Comparison of ENCODE assay signal across 10 cellular contexts in the genomic region with DNA sequence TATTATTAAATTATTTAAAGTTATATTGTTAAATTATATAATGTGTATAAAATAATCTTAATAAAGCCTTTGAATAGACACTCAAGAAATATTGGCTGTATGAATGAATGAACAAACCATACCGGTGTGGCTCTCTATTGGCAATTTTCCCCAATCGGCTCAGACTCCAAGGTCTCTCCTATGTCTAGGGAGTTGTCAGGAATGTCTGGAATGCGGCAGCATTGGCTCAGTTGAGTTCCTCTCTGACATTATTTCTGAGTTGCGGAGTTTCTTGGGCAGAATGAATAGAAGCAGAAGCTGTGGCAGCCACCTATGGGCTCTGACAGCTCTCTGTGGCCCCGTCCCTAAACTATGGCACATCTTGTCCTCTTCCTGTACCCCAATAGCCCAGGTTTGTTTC.
DNase-seq lines count a peak whose midpoint lies in the region; ATAC-seq and TF ChIP-seq lines count a peak whose summit lies in the region.
"Had no signal": no experiment of that assay in that cellular context is flagged by ENCODE, and none has a peak within 500 bp of the region (broad histone marks: within the 10 kb centered on the region; RNA-seq: fewer than 3 reads in every experiment).

No MANE protein-coding gene starts in this region.

- no peaks in the 10 kb centered on the region for H3K27me3 Mint-ChIP-seq in progenitor cell of endocrine pancreas

- H3K4me3 ChIP-seq in esophagus muscularis mucosa, result no peak overlapping the region

- no peaks in the 10 kb centered on the region for H3K9me3 Mint-ChIP-seq in progenitor cell of endocrine pancreas (ENCODE audit: low read depth)
- H3K9me3 Mint-ChIP-seq: activated naive CD8-positive, alpha-beta T cell treated with anti-CD3 and anti-CD28 coated beads, Interleukin-2, amount 10 ng/mL, durations not matched to agents 7 days and 5 days had no signal

- TF ChIP-seq CTCF in progenitor cell of endocrine pancreas (IDR thresholded peaks at IDR 0.05; ENCODE audit: unreplicated experiment), result no peak
- no peak for TF ChIP-seq CTCF in esophagus muscularis mucosa (IDR thresholded peaks at IDR 0.05)

- H3K27ac ChIP-seq in esophagus muscularis mucosa (replicated peaks in 1 of 4), result no peak overlapping the region

- in situ Hi-C loops in SK-MEL-5 (cut with HindIII; ENCODE audit: low pct_unique_long_range_greater_than_20kb, low sequenced_read_pairs), result no loop called here

- TF ChIP-seq POLR2A in esophagus muscularis mucosa (IDR thresholded peaks at IDR 0.05; ENCODE audit: low read depth), result no peak

- DNase-seq in ELF-1 (ENCODE audit: low read depth, low spot score), result peak; percentile 65
- DNase-seq in SK-MEL-5 (ENCODE audit: low read depth, low spot score), result peak; percentile 16
- no peak for DNase-seq in Right ventricle myocardium superior
- no peak for DNase-seq in progenitor cell of endocrine pancreas (ENCODE audit: low spot score, unreplicated experiment)
- DNase-seq in activated naive CD4-positive, alpha-beta T cell treated with anti-CD3 and anti-CD28 coated beads, Interleukin-2, amount 50 U/mL, for 16 hours, result no peak
- DNase-seq in esophagus muscularis mucosa (ENCODE audit: extremely low spot score), result no peak
- DNase-seq in stimulated activated CD4-positive, alpha-beta T cell treated with anti-CD3 and anti-CD28 coated beads, Interleukin-4, amount 100 ng/mL, for 1 hour, result no peak
- DNase-seq: activated naive CD8-positive, alpha-beta T cell treated with anti-CD3 and anti-CD28 coated beads, Interleukin-2, amount 10 ng/mL, durations not matched to agents 7 days and 5 days; hypothalamus had no signal

- 36% methylated on average over 5 of the region's 5 CpGs for WGBS in esophagus muscularis mucosa

- H3K4me1 ChIP-seq in esophagus muscularis mucosa, result peaks cover 9 to 32% (median 17%) of the 10 kb centered on the region in 4 donors

- H3K36me3 ChIP-seq in esophagus muscularis mucosa, result no peaks in the 10 kb centered on the region

- no peaks in the 10 kb centered on the region for H3K36me3 Mint-ChIP-seq in progenitor cell of endocrine pancreas (ENCODE audit: insufficient read depth)

- no peak for TF ChIP-seq EP300 in esophagus muscularis mucosa (IDR thresholded peaks at IDR 0.05)

- intact Hi-C loops in Right ventricle myocardium superior (cut with DNase I) (no loop called here), esophagus muscularis mucosa (cut with DNase I) (no loop called here)

- ATAC-seq in Right ventricle myocardium superior (ENCODE audit: poor library complexity) (peak; percentile 56), GM19023 (IDR thresholded peaks at IDR 0.05; ENCODE audit: unreplicated experiment) (no peak)

- H3K9me3 ChIP-seq in esophagus muscularis mucosa, result no peaks in the 10 kb centered on the region

- peak overlapping the region; percentile 73 for H3K27ac Mint-ChIP-seq in progenitor cell of endocrine pancreas
- H3K27ac Mint-ChIP-seq: activated naive CD8-positive, alpha-beta T cell treated with anti-CD3 and anti-CD28 coated beads, Interleukin-2, amount 10 ng/mL, durations not matched to agents 7 days and 5 days had no signal

- H3K27me3 ChIP-seq in esophagus muscularis mucosa, result no peaks in the 10 kb centered on the region

- peaks cover 23% of the 10 kb centered on the region for H3K4me1 Mint-ChIP-seq in progenitor cell of endocrine pancreas (ENCODE audit: low read depth)

- H3K4me3 Mint-ChIP-seq in progenitor cell of endocrine pancreas (ENCODE audit: low read depth), result no peak overlapping the region
- H3K4me3 Mint-ChIP-seq: activated naive CD8-positive, alpha-beta T cell treated with anti-CD3 and anti-CD28 coated beads, Interleukin-2, amount 10 ng/mL, durations not matched to agents 7 days and 5 days had no signal

Comparison
In these comparisons a context has a peak if more than half of its experiments do, and no peak if none do; other contexts are left out.
1. DNase-seq: peak in ELF-1 (single experiment) and SK-MEL-5 (single experiment); none in Right ventricle myocardium superior (single experiment), progenitor cell of endocrine pancreas (single experiment), activated naive CD4-positive, alpha-beta T cell treated with anti-CD3 and anti-CD28 coated beads, Interleukin-2, amount 50 U/mL, for 16 hours (single experiment), esophagus muscularis mucosa (single experiment) and stimulated activated CD4-positive, alpha-beta T cell treated with anti-CD3 and anti-CD28 coated beads, Interleukin-4, amount 100 ng/mL, for 1 hour (single experiment).